In genomic region chr3:107557743-107558142, GRCh38 we compare ENCODE assay signal across 24 cellular contexts.
"Had no signal": no experiment of that assay in that cellular context is flagged by ENCODE, and none has a peak within 500 bp of the region (broad histone marks: within the 10 kb centered on the region; RNA-seq: fewer than 3 reads in every experiment).

No MANE protein-coding gene starts in this region.

- H3K27ac ChIP-seq: colonic mucosa, epithelial cell of prostate, esophagus squamous epithelium, gastrocnemius medialis, heart right ventricle, left lung, lower lobe of right lung had no signal

- H3K27ac Mint-ChIP-seq: dendritic cell treated with granulocyte-macrophage colony-stimulating factor and Interleukin-4, amounts not matched to agents 40 ng/mL and 50 ng/mL, for 4 days had no signal

- H3K9me3 Mint-ChIP-seq: dendritic cell treated with granulocyte-macrophage colony-stimulating factor and Interleukin-4, amounts not matched to agents 40 ng/mL and 50 ng/mL, for 4 days; naive B cell; naive thymus-derived CD8-positive, alpha-beta T cell had no signal

- DNase-seq: colonic mucosa; cortex of kidney; effector CD8-positive, alpha-beta T cell; erythroblast; esophagus squamous epithelium; foreskin fibroblast; foreskin melanocyte; gastrocnemius medialis; glutamatergic neuron; head of caudate nucleus; heart right ventricle; hippocampal formation; left cardiac atrium; left lung; left ventricle myocardium superior; lower lobe of right lung; mesendoderm; midbrain; mucosa of descending colon; naive B cell; naive thymus-derived CD8-positive, alpha-beta T cell had no signal

- H3K27me3 ChIP-seq: colonic mucosa, esophagus squamous epithelium, gastrocnemius medialis, heart right ventricle, left lung had no signal

- H3K4me1 ChIP-seq: colonic mucosa, left lung, lower lobe of right lung had no signal

- H3K4me3 Mint-ChIP-seq: dendritic cell treated with granulocyte-macrophage colony-stimulating factor and Interleukin-4, amounts not matched to agents 40 ng/mL and 50 ng/mL, for 4 days; naive B cell had no signal

- H3K9me3 ChIP-seq: colonic mucosa, esophagus squamous epithelium, gastrocnemius medialis, heart right ventricle, left lung, lower lobe of right lung, mucosa of descending colon had no signal

- H3K27me3 Mint-ChIP-seq: dendritic cell treated with granulocyte-macrophage colony-stimulating factor and Interleukin-4, amounts not matched to agents 40 ng/mL and 50 ng/mL, for 4 days; naive B cell; naive thymus-derived CD8-positive, alpha-beta T cell had no signal

- ATAC-seq: esophagus mucosa; gastrocnemius medialis; heart right ventricle; left cardiac atrium; left lung; left ventricle myocardium superior; lower lobe of right lung; mucosa of descending colon; naive thymus-derived CD8-positive, alpha-beta T cell had no signal
